In the genomic region with DNA sequence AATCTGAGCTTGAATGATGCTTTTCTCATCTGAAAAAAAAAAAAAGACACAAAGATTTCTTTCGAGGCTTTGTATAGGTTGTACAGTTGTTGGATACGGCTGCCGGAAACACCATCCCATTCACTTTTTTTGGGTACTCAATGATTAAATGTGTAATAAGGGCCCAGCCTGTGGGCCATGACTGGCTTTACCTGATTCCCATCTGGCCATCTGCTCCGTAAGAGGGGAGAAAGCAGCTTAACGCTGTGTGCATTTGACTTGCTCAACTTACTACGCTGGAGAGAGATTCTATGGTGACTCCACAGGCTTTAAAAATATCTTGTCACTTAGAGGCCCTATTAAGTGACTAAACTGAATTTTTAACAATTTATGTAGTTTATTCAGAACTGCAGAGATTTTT, we compare ENCODE assay signal across 8 cellular contexts. TPM values are rescaled to one million over a fixed set of nuclear protein-coding genes. Genes with fewer than 3 reads are reported as not detected.
A peak's percentile ranks its signal among the peaks of the same experiment; 100 is the strongest.
DNase-seq lines count a peak whose midpoint lies in the region; ATAC-seq and TF ChIP-seq lines count a peak whose summit lies in the region.

No MANE protein-coding gene starts in this region.

- WGBS in esophagus squamous epithelium, 2 donors: 51 to 60% methylated on average over 6 of the region's 6 CpGs

- H3K27me3 ChIP-seq in GM06990 (replicated peaks; ENCODE audit: control insufficient read depth, insufficient read depth, low read length) (no peaks in the 10 kb centered on the region), esophagus squamous epithelium (no peaks in the 10 kb centered on the region)

- intact Hi-C loops in esophagus squamous epithelium (cut with DNase I): no loop called here

- no peaks in the 10 kb centered on the region; the same call in none of the 2 replicates for H3K36me3 ChIP-seq in GM06990 (ENCODE audit: control insufficient read depth, insufficient read depth, low read length)
- peaks cover 0 to 38% (median 0%) of the 10 kb centered on the region in 3 donors for H3K36me3 ChIP-seq in esophagus squamous epithelium

- peak overlapping the region; percentile 90 for H3K4me3 ChIP-seq in GM06990 (replicated peaks; ENCODE audit: low read depth, low read length)
- peak overlapping the region; percentile 64 to 94 (median 84) for H3K4me3 ChIP-seq in esophagus squamous epithelium
- H3K4me3 ChIP-seq in retinal pigment epithelial cell (ENCODE audit: low read length): peak overlapping the region; percentile 69

- TF ChIP-seq CTCF in GM06990 (IDR thresholded peaks at IDR 0.05; ENCODE audit: insufficient read depth, low read length, poor library complexity, severe bottlenecking) (no peak), esophagus squamous epithelium (IDR thresholded peaks at IDR 0.05) (no peak), retinal pigment epithelial cell (conservative IDR thresholded peaks at IDR 0.05; ENCODE audit: low read depth, low read length) (no peak)

- TF ChIP-seq POLR2A in esophagus squamous epithelium (IDR thresholded peaks at IDR 0.05): no peak

- H3K9me3 ChIP-seq in esophagus squamous epithelium: no peaks in the 10 kb centered on the region

- H3K4me1 ChIP-seq in esophagus squamous epithelium: peaks cover 0 to 20% (median 4%) of the 10 kb centered on the region in 3 donors

- DNase-seq in GM06990 (ENCODE audit: extremely low read depth, insufficient read length): no peak
- DNase-seq in RKO (ENCODE audit: low spot score): peak; percentile 13
- no peak for DNase-seq in esophagus squamous epithelium (lab: John Stamatoyannopoulos, UW)
- DNase-seq in retinal pigment epithelial cell (ENCODE audit: low read depth): no peak
- no peak for DNase-seq in RPMI8226
- no peak for DNase-seq in 8988T
- no peak for DNase-seq in AML-193 (lab: John Stamatoyannopoulos, UW)

- H3K27ac ChIP-seq in esophagus squamous epithelium: peak overlapping the region in 3 of 4 donors; percentile 95 to 98 (median 97)

- ATAC-seq in HG03280 (IDR thresholded peaks at IDR 0.05; ENCODE audit: unreplicated experiment): no peak

RNA-seq across cellular contexts. Expression of a gene that starts 0.7 kb away (rescaled TPM):
- total RNA-seq in esophagus squamous epithelium: 10 to 100 TPM in 3 of 4 donors, 1 to 10 TPM in 1; 7.8 to 23.3 (median 12.1) TPM

RNA-seq across cellular contexts. Expression of a gene that starts 0.8 kb away (rescaled TPM):
- total RNA-seq in esophagus squamous epithelium: not detected
